23 cellular contexts compared by ENCODE assay signal in genomic region chr2:171410624-171411023, GRCh38. TPM values are rescaled to one million over a fixed set of nuclear protein-coding genes. Genes with fewer than 3 reads are reported as not detected.
A peak's percentile ranks its signal among the peaks of the same experiment; 100 is the strongest.
DNase-seq lines count a peak whose midpoint lies in the region; ATAC-seq, FAIRE-seq and TF ChIP-seq lines count a peak whose summit lies in the region.
"Had no signal": no experiment of that assay in that cellular context is flagged by ENCODE, and none has a peak within 500 bp of the region (broad histone marks: within the 10 kb centered on the region; RNA-seq: fewer than 3 reads in every experiment).

No MANE protein-coding gene starts in this region.

- H2AK5ac ChIP-seq in H9 (ENCODE audit: insufficient read length, low read length), result no peak overlapping the region

- no peaks in the 10 kb centered on the region for H3K79me1 ChIP-seq in H9 (ENCODE audit: insufficient read depth, low read depth, low read length, poor library complexity, severe bottlenecking)

- no peak overlapping the region for H3K4me3 Mint-ChIP-seq in H9
- H3K4me3 Mint-ChIP-seq in activated CD8-positive, alpha-beta T cell treated with anti-CD3 and anti-CD28 coated beads for 36 hours, result no peak overlapping the region
- H3K4me3 Mint-ChIP-seq: activated CD4-positive, alpha-beta T cell treated with anti-CD3 and anti-CD28 coated beads for 36 hours had no signal

- H4K91ac ChIP-seq in H9 (ENCODE audit: insufficient read length, low read depth, low read length), result no peak overlapping the region

- H3K23me2 ChIP-seq in H9 (ENCODE audit: insufficient read length, low read depth, low read length, poor library complexity, severe bottlenecking), result no peaks in the 10 kb centered on the region

- H2BK20ac ChIP-seq in H9 (ENCODE audit: low read depth, low read length, poor library complexity, severe bottlenecking), result no peak overlapping the region

- H2BK120ac ChIP-seq in H9 (ENCODE audit: low read depth, low read length, poor library complexity, severe bottlenecking), result no peak overlapping the region

- no peak overlapping the region for H3T11ph ChIP-seq in H9 (ENCODE audit: low read length)

- no peak overlapping the region for H3K4me3 ChIP-seq in small intestine (ENCODE audit: low read depth in 1 of 2, low read length in 2 of 2)
- H3K4me3 ChIP-seq: heart right ventricle, lower lobe of right lung, ovary, stomach, upper lobe of right lung had no signal

- intact Hi-C loops in activated CD8-positive, alpha-beta T cell treated with anti-CD3 and anti-CD28 coated beads for 36 hours (cut with micrococcal nuclease), result loop anchor here (10.0 kb wide), 1 partner anchor 86 kb away; no protein-coding TSS in a partner anchor

- POLR2A ChIA-PET in activated CD8-positive, alpha-beta T cell treated with anti-CD3 and anti-CD28 coated beads for 36 hours (lab: Charles Lee), result interaction anchor here (1.1 to 1.6 kb wide), 5 partner anchors 19 to 252 kb away, joined by 3 to 8 read pairs (median 3); partner anchors contain the start of genes DCAF17 and METTL8

- H3K36me3 Mint-ChIP-seq in H9 (ENCODE audit: insufficient read depth in 1 of 3, low read depth in 3 of 3), result peaks cover 0 to 2% (median 2%) of the 10 kb centered on the region in 3 experiments; a peak in 2 of 7 replicates
- peaks cover 12% of the 10 kb centered on the region for H3K36me3 Mint-ChIP-seq in activated CD8-positive, alpha-beta T cell treated with anti-CD3 and anti-CD28 coated beads for 36 hours (ENCODE audit: low read depth)

- no peak overlapping the region for H3K18ac ChIP-seq in H9 (ENCODE audit: insufficient read length, low read depth, low read length)

- no peak overlapping the region for H3K4ac ChIP-seq in H9 (ENCODE audit: low read depth, low read length)

- TF ChIP-seq CTCF in H9 (conservative IDR thresholded peaks at IDR 0.05), result no peak
- no peak for TF ChIP-seq CTCF in activated CD8-positive, alpha-beta T cell treated with anti-CD3 and anti-CD28 coated beads for 36 hours (IDR thresholded peaks at IDR 0.05)

- H3K79me2 ChIP-seq in H9 (ENCODE audit: insufficient read depth, low read length), result peaks cover 4% of the 10 kb centered on the region; the same call in 1 of the 2 replicates

- no peak overlapping the region for H3K14ac ChIP-seq in H9 (ENCODE audit: insufficient read depth, low read length)

- no peak overlapping the region for H4K5ac ChIP-seq in H9 (ENCODE audit: insufficient read length, low read depth, low read length)

- H2BK12ac ChIP-seq in H9 (ENCODE audit: insufficient read length, low read depth, low read length), result no peak overlapping the region

- CTCF ChIA-PET in activated CD8-positive, alpha-beta T cell treated with anti-CD3 and anti-CD28 coated beads for 36 hours (lab: Charles Lee), result interaction anchor here (0.8 to 1.0 kb wide), 2 partner anchors 22 to 438 kb away, joined by 3 read pairs; no protein-coding TSS in a partner anchor

- peak overlapping the region; percentile 47 to 82 (median 75); a peak in 4 of 7 replicates for H3K27ac Mint-ChIP-seq in H9
- H3K27ac Mint-ChIP-seq in activated CD8-positive, alpha-beta T cell treated with anti-CD3 and anti-CD28 coated beads for 36 hours, result no peak overlapping the region
- H3K27ac Mint-ChIP-seq: activated CD4-positive, alpha-beta T cell treated with anti-CD3 and anti-CD28 coated beads for 36 hours had no signal

- no peaks in the 10 kb centered on the region for H3K27me3 ChIP-seq in H9 (ENCODE audit: insufficient read depth, low read length)
- H3K27me3 ChIP-seq in small intestine (ENCODE audit: control insufficient read depth in 2 of 2, insufficient read depth in 2 of 2, low read length in 2 of 2), result no peaks in the 10 kb centered on the region
- H3K27me3 ChIP-seq: heart right ventricle, ovary, SJCRH30, stomach, upper lobe of right lung had no signal

- no peaks in the 10 kb centered on the region for H3K27me3 Mint-ChIP-seq in H9 (ENCODE audit: low read depth)
- no peaks in the 10 kb centered on the region for H3K27me3 Mint-ChIP-seq in activated CD8-positive, alpha-beta T cell treated with anti-CD3 and anti-CD28 coated beads for 36 hours
- H3K27me3 Mint-ChIP-seq: activated CD4-positive, alpha-beta T cell treated with anti-CD3 and anti-CD28 coated beads for 36 hours had no signal

- no peak for FAIRE-seq in small intestine (lab: Jason Lieb, UNC)
- FAIRE-seq: islet of Langerhans had no signal

- no peaks in the 10 kb centered on the region for H3K36me3 ChIP-seq in small intestine (ENCODE audit: control insufficient read depth in 2 of 2, insufficient read depth in 2 of 2, low read length in 2 of 2)
- H3K36me3 ChIP-seq: heart right ventricle, lower lobe of right lung, ovary, SJCRH30, stomach, upper lobe of right lung had no signal

- no peak overlapping the region for H3K9ac ChIP-seq in H9 (ENCODE audit: extremely low read depth, insufficient read length, low read length)

- no peak overlapping the region for H3K4me2 ChIP-seq in H9 (ENCODE audit: insufficient read depth, insufficient read length, low read length)

- no peak overlapping the region for H3K56ac ChIP-seq in H9 (ENCODE audit: insufficient read length, low read depth, low read length)

- no peak overlapping the region for H3K23ac ChIP-seq in H9 (ENCODE audit: insufficient read length, low read depth, low read length)

- H3K27ac ChIP-seq in H9 (ENCODE audit: insufficient read length, low read depth, low read length), result no peak overlapping the region
- no peak overlapping the region for H3K27ac ChIP-seq in small intestine (ENCODE audit: low read depth in 1 of 2, low read length in 1 of 2)
- H3K27ac ChIP-seq: heart right ventricle, lower lobe of right lung, ovary, upper lobe of right lung had no signal

- peaks cover 33 to 47% of the 10 kb centered on the region in 2 experiments for H3K4me1 Mint-ChIP-seq in H9
- H3K4me1 Mint-ChIP-seq in activated CD8-positive, alpha-beta T cell treated with anti-CD3 and anti-CD28 coated beads for 36 hours (ENCODE audit: low read depth), result peaks cover 23% of the 10 kb centered on the region

- H3K4me1 ChIP-seq in H9 (ENCODE audit: insufficient read depth, low read length) (peaks cover 8% of the 10 kb centered on the region; the same call in 1 of the 2 replicates), small intestine (ENCODE audit: control insufficient read depth in 2 of 2, insufficient read depth in 1 of 2, low read depth in 1 of 2, low read length in 1 of 2) (no peaks in the 10 kb centered on the region)
- H3K4me1 ChIP-seq: upper lobe of right lung had no signal

- no peak overlapping the region for H2BK5ac ChIP-seq in H9 (ENCODE audit: insufficient read length, low read length)

- H4K8ac ChIP-seq in H9 (replicated peaks; ENCODE audit: insufficient read length, low read depth, low read length), result no peak overlapping the region

- H4K20me1 ChIP-seq in H9 (ENCODE audit: control insufficient read depth, insufficient read depth, insufficient read length), result no peaks in the 10 kb centered on the region

- H3K9me3 Mint-ChIP-seq in H9, result no peaks in the 10 kb centered on the region
- H3K9me3 Mint-ChIP-seq in activated CD8-positive, alpha-beta T cell treated with anti-CD3 and anti-CD28 coated beads for 36 hours, result peaks cover 3% of the 10 kb centered on the region

- ATAC-seq in SK-N-SH treated with all-trans-retinoic acid at 6 μM for 48 hours, result peak; percentile 77
- ATAC-seq in HG02852 (IDR thresholded peaks at IDR 0.05; ENCODE audit: unreplicated experiment), result no peak
- no peak for ATAC-seq in activated CD8-positive, alpha-beta T cell treated with anti-CD3 and anti-CD28 coated beads for 36 hours
- ATAC-seq: activated CD4-positive, alpha-beta T cell treated with anti-CD3 and anti-CD28 coated beads for 36 hours; heart right ventricle; lower lobe of right lung; upper lobe of right lung had no signal

- DNase-seq in H9 (no peak), dermis blood vessel endothelial cell (peak; percentile 42), renal cortical epithelial cell (ENCODE audit: low read depth) (peak; percentile 55), small intestine (no peak), NCI-H1105 (lab: John Stamatoyannopoulos, UW) (no peak)
- DNase-seq in activated CD8-positive, alpha-beta T cell treated with anti-CD3 and anti-CD28 coated beads for 36 hours, result no peak
- DNase-seq: activated CD4-positive, alpha-beta T cell treated with anti-CD3 and anti-CD28 coated beads for 36 hours; activated gamma-delta T cell; COR-L47; effector CD8-positive, alpha-beta T cell; GDM1; heart right ventricle; lower lobe of right lung; NCI-H1694; NCI-H774; ovary; stomach; T-helper 9 cell; upper lobe of right lung had no signal

- H2AFZ ChIP-seq in H9 (ENCODE audit: low read length), result no peak overlapping the region

- no peak overlapping the region for H2BK15ac ChIP-seq in H9 (ENCODE audit: low read depth, low read length)

- H3K9me3 ChIP-seq in H9 (ENCODE audit: control insufficient read depth, low read depth, low read length) (no peaks in the 10 kb centered on the region), small intestine (ENCODE audit: control insufficient read depth, low read depth) (no peaks in the 10 kb centered on the region)
- H3K9me3 ChIP-seq: heart right ventricle, lower lobe of right lung, ovary, SJCRH30, stomach, upper lobe of right lung had no signal

TF ChIP-seq in SK-N-SH treated with all-trans-retinoic acid at 6 μM for 48 hours, 23 proteins besides CTCF, POLR2A, EP300 and RAD21 (continues in another document):
- TF ChIP-seq ZFP3 (CRISPR knock-in tag; IDR thresholded peaks at IDR 0.05), result no peak
- TF ChIP-seq POU6F1 (CRISPR knock-in tag; IDR thresholded peaks at IDR 0.05; ENCODE audit: borderline replicate concordance, low read depth), result no peak
- TF ChIP-seq ZC3H10 (CRISPR knock-in tag; IDR thresholded peaks at IDR 0.05), result no peak

RNA-seq across cellular contexts. Expression of gene METTL8, which starts 23.2 kb away (rescaled TPM):
- total RNA-seq in H9 (2021) (40.9 and 44.7 TPM in 2 replicates), dermis blood vessel endothelial cell (20.8 and 35.1 TPM in 2 replicates), renal cortical epithelial cell (37.3 and 48.3 TPM in 2 replicates)
- 1 to 10 TPM; 2.2 to 8.5 (median 6.2) TPM for polyA plus RNA-seq in small intestine
- 10 to 100 TPM; 43.4 to 44.8 TPM for total RNA-seq in activated CD8-positive, alpha-beta T cell treated with anti-CD3 and anti-CD28 coated beads for 36 hours

RNA-seq across cellular contexts. Expression of gene DCAF17, which starts 23.4 kb away (rescaled TPM):
- total RNA-seq in H9 (2021) (25.5 and 28.1 TPM in 2 replicates), dermis blood vessel endothelial cell (21.0 and 21.8 TPM in 2 replicates), renal cortical epithelial cell (25.0 and 29.2 TPM in 2 replicates)
- 1 to 10 TPM; 3.5 to 5.9 (median 5.6) TPM for polyA plus RNA-seq in small intestine
- total RNA-seq in activated CD8-positive, alpha-beta T cell treated with anti-CD3 and anti-CD28 coated beads for 36 hours, result 10 to 100 TPM; 19.0 to 20.1 TPM

Comparison
In these comparisons a context has a peak if more than half of its experiments do, and no peak if none do; other contexts are left out.
1. DNase-seq: peak in dermis blood vessel endothelial cell (single experiment) and renal cortical epithelial cell (single experiment); none in H9 (single experiment), small intestine (single experiment), activated CD8-positive, alpha-beta T cell treated with anti-CD3 and anti-CD28 coated beads for 36 hours (single experiment) and NCI-H1105 (single experiment).